Comparison of ENCODE assay signal across 11 cellular contexts in the genomic region with DNA sequence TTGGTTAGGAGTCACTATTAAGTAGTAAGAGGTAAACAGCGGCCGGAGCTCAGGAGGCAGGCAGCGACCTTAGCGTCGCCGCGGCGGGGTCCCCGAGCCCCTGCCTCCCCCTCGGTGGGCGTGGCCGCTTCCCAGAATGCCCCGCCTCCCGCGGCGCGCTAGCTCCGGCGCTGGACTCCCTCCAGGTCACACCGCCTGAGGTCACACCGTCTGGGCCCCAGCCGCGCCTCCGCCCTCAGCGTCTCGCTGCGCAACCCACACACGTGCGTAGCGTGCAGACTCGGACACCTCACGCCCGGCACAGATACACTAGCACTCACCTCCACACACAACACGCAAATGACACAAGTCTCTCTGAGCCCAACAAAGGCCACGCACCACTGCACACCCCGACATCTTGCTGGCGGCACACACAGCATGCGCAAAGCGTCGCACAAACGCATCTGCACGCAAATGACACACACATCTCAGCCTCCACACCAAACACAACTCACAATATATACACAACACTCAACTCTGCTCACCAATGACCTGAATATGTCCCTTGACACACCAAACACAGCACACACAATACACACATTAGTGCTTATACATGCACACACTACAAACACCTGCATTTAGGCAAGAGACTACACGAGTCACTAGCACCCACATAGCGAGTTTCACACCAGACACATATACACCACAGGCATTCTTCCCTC. TPM values are rescaled to one million over a fixed set of nuclear protein-coding genes. Genes with fewer than 3 reads are reported as not detected.
DNase-seq lines count a peak whose midpoint lies in the region; TF ChIP-seq lines count a peak whose summit lies in the region.
"Had no signal": no experiment of that assay in that cellular context is flagged by ENCODE, and none has a peak within 500 bp of the region (broad histone marks: within the 10 kb centered on the region; RNA-seq: fewer than 3 reads in every experiment).

No MANE protein-coding gene starts in this region.

- H2BK15ac ChIP-seq in mesendoderm (replicated peaks; ENCODE audit: low read depth): no peak overlapping the region

- TF ChIP-seq POLR2A in Peyer's patch (IDR thresholded peaks at IDR 0.05): no peak
- no peak for TF ChIP-seq POLR2A in tibial nerve (IDR thresholded peaks at IDR 0.05)

- peak overlapping the region; percentile 83 for H3K56ac ChIP-seq in mesendoderm (ENCODE audit: low read length)

- H3K27me3 ChIP-seq in Peyer's patch (no peaks in the 10 kb centered on the region), mesendoderm (ENCODE audit: insufficient read depth, low read length, poor library complexity) (no peaks in the 10 kb centered on the region), tibial nerve (no peaks in the 10 kb centered on the region)
- H3K27me3 ChIP-seq: SJSA1 had no signal

- H3K27ac ChIP-seq in Peyer's patch: no peak overlapping the region
- no peak overlapping the region for H3K27ac ChIP-seq in mesendoderm (ENCODE audit: low read depth, low read length)
- H3K27ac ChIP-seq in tibial nerve: no peak overlapping the region
- H3K27ac ChIP-seq: SJSA1 had no signal

- no peak overlapping the region for H3K23ac ChIP-seq in mesendoderm (ENCODE audit: low read length)

- H2AK5ac ChIP-seq in mesendoderm (ENCODE audit: low read length): peak overlapping the region; percentile 72

- no peak overlapping the region for H4K8ac ChIP-seq in mesendoderm (ENCODE audit: low read depth, low read length)

- WGBS in mesendoderm (ENCODE audit: extremely low coverage, insufficient coverage, low lambda C conversion rate): no CpG with 5 or more reads among the region's 44 CpGs
- WGBS in tibial nerve, 2 donors: 23 to 29% methylated on average over 30 to 42 of the region's 44 CpGs

- TF ChIP-seq CTCF in Peyer's patch (IDR thresholded peaks at IDR 0.05) (no peak), foreskin fibroblast (IDR thresholded peaks at IDR 0.05; ENCODE audit: low read depth, low read length) (no peak), tibial nerve (IDR thresholded peaks at IDR 0.05) (no peak)

- peaks cover 0 to 18% (median 4%) of the 10 kb centered on the region in 4 donors for H3K4me1 ChIP-seq in Peyer's patch
- H3K4me1 ChIP-seq in mesendoderm (ENCODE audit: control insufficient read depth, low read depth, low read length): peaks cover 3% of the 10 kb centered on the region
- peaks cover 0 to 16% (median 5%) of the 10 kb centered on the region in 4 donors for H3K4me1 ChIP-seq in tibial nerve

- no peaks in the 10 kb centered on the region for H3K79me1 ChIP-seq in mesendoderm (ENCODE audit: low read length)

- no peak overlapping the region for H2BK120ac ChIP-seq in mesendoderm (ENCODE audit: low read depth, low read length)

- peak in 1 of 2 donors; percentile 61 for TF ChIP-seq EP300 in tibial nerve (IDR thresholded peaks at IDR 0.05)

- no peaks in the 10 kb centered on the region for H3K79me2 ChIP-seq in mesendoderm (ENCODE audit: control insufficient read depth, insufficient read depth, low read length)

- peak overlapping the region; percentile 55 for H3K4me2 ChIP-seq in mesendoderm (ENCODE audit: low read length)

- no peak overlapping the region for H3K4ac ChIP-seq in mesendoderm (ENCODE audit: low read depth, low read length)

- DNase-seq in Peyer's patch (peak in 2 of 3 donors; percentile 74 to 77), foreskin fibroblast (peak in 1 of 2 donors; percentile 77), mesendoderm (peak; percentile 63), tibial nerve (ENCODE audit: low spot score in 2 of 2) (no peak), HCEC 1CT (no peak), glomerular visceral epithelial cell (ENCODE audit: extremely low spot score) (no peak), MV-4-11 (lab: John Stamatoyannopoulos, UW) (no peak)
- DNase-seq in activated effector memory CD4-positive, alpha-beta T cell treated with Interleukin-2 at 50 U/mL for 16 hours: no peak
- DNase-seq: activated CD4-positive, alpha-beta T cell treated with anti-CD3 and anti-CD28 coated beads, Interleukin-2, amount 50 U/mL, for 4 hours; NCI-H1694 treated with DMSO at 0.1 percent for 48 hours had no signal

- H4K5ac ChIP-seq in mesendoderm (ENCODE audit: low read length): no peak overlapping the region

- H3K9ac ChIP-seq in mesendoderm (ENCODE audit: low read length): peak overlapping the region; percentile 55

- H3K18ac ChIP-seq in mesendoderm (ENCODE audit: low read length): no peak overlapping the region

- no peaks in the 10 kb centered on the region for H3K36me3 ChIP-seq in Peyer's patch
- no peaks in the 10 kb centered on the region for H3K36me3 ChIP-seq in mesendoderm (ENCODE audit: control insufficient read depth, insufficient read depth, low read length)
- H3K36me3 ChIP-seq in tibial nerve: no peaks in the 10 kb centered on the region
- H3K36me3 ChIP-seq: SJSA1 had no signal

- H3K9me3 ChIP-seq in Peyer's patch (no peaks in the 10 kb centered on the region), tibial nerve (no peaks in the 10 kb centered on the region)
- H3K9me3 ChIP-seq: SJSA1 had no signal

- H2BK5ac ChIP-seq in mesendoderm (ENCODE audit: low read length): peak overlapping the region; percentile 40

- peak overlapping the region in 2 of 4 donors; percentile 0 to 22 for H3K4me3 ChIP-seq in Peyer's patch
- peak overlapping the region; percentile 13 to 22 for H3K4me3 ChIP-seq in foreskin fibroblast (ENCODE audit: low read depth in 1 of 2, low read length in 2 of 2)
- H3K4me3 ChIP-seq in mesendoderm (ENCODE audit: low read length): peak overlapping the region; percentile 6
- H3K4me3 ChIP-seq in tibial nerve: peak overlapping the region; percentile 1 to 36 (median 20)
- H3K4me3 ChIP-seq: SJSA1 had no signal

RNA-seq across cellular contexts. Expression of a gene that starts 17.6 kb away (rescaled TPM):
- 100 to 1,000 TPM in 3 of 4 donors, 10 to 100 TPM in 1; 70.1 to 556 (median 358) TPM for total RNA-seq in Peyer's patch
- polyA plus RNA-seq in mesendoderm (2013, experiment 1 of 2): 6.0 TPM
- 5.9 TPM for polyA plus RNA-seq in mesendoderm (2013, experiment 2 of 2)
- total RNA-seq in tibial nerve: 100 to 1,000 TPM; 112 to 142 (median 124) TPM

RNA-seq across cellular contexts. Expression of a gene that starts 36.7 kb away (rescaled TPM):
- total RNA-seq in Peyer's patch (1 to 10 TPM in 2 of 4 donors, under 1 TPM in 2; 0.47 to 3.3 (median 0.80) TPM), tibial nerve (1 to 10 TPM in 1 of 4 donors, under 1 TPM in 3; 0.30 to 1.0 (median 0.63) TPM)
- 0.01 TPM for polyA plus RNA-seq in mesendoderm (2013, experiment 1 of 2)
- not detected for polyA plus RNA-seq in mesendoderm (2013, experiment 2 of 2)
- total RNA-seq: SJSA1 had no signal

Comparison
In these comparisons a context has a peak if more than half of its experiments do, and no peak if none do; other contexts are left out.
1. DNase-seq: peak in Peyer's patch (2 of 3) and mesendoderm (single experiment); none in tibial nerve (0 of 2), HCEC 1CT (single experiment), activated effector memory CD4-positive, alpha-beta T cell treated with Interleukin-2 at 50 U/mL for 16 hours (single experiment), glomerular visceral epithelial cell (single experiment) and MV-4-11 (single experiment).